Comparison of ENCODE assay signal across 1 cellular context in the genomic region with DNA sequence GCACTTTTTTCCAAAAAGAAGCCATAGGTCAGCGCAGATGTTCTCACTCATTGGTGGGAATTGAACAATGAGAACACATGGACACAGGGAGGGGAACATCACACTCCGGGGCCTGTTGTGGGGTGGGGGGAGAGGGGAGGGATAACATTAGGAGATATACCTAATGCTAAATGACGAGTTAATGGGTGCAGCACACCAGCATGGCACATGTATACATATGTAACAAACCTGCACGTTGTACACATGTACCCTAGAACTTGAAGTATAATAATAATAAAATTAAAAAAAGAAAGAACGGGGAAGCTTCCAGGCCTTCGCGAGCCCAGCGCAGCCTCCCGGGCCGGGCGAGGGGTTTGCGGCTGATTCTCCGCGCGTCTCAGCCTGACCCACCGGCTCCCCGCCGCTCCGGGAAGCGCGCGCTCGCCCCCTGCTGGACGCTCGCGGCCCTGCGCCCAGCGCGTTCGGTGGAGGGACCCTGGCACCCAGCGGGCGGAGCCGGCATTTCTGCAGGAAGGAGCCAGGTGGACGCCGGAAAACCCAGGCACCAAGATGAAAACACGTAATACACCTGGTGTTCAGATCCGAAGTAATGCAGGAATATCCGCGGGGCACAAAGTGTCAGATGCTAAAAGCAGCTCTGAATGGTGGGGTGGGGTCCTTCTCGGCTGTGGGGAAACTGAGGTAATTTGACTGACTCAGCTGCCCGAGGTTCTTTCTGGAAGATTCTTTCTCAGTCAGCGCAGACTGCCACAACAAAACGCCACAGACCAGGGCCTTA.
A peak's percentile ranks its signal among the peaks of the same experiment; 100 is the strongest.
TF ChIP-seq lines count a peak whose summit lies in the region.

No MANE protein-coding gene starts in this region.

TF ChIP-seq in H1, 55 proteins besides CTCF, POLR2A, EP300 and RAD21 (continued from another document):
- 0 out of 2 replicates have a peak, but pooled peaks have one; percentile 20 for TF ChIP-seq SRF (IDR thresholded peaks at IDR 0.05; ENCODE audit: low read depth, low read length)
- TF ChIP-seq GABPA (IDR thresholded peaks at IDR 0.05; ENCODE audit: borderline replicate concordance, insufficient read depth, low read length): peak; percentile 84; the same call in 1 of the 2 replicates
- TF ChIP-seq TAF7 (optimal IDR thresholded peaks at IDR 0.05; ENCODE audit: borderline replicate concordance, low read depth, low read length): peak; percentile 81
- TF ChIP-seq JUND (IDR thresholded peaks at IDR 0.05; ENCODE audit: low read length): peak; percentile 51; the same call in 1 of the 2 replicates
- TF ChIP-seq YY1 (IDR thresholded peaks at IDR 0.05; ENCODE audit: low read depth, low read length): peak; percentile 60; the same call in 1 of the 2 replicates
- TF ChIP-seq, protein P1, sequence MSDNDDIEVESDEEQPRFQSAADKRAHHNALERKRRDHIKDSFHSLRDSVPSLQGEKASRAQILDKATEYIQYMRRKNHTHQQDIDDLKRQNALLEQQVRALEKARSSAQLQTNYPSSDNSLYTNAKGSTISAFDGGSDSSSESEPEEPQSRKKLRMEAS (IDR thresholded peaks at IDR 0.05): peak; percentile 23; the same call in 1 of the 2 replicates
